Comparison of ENCODE assay signal across 8 cellular contexts in genomic region chr7:111561909-111562732, GRCh38. TPM values are rescaled to one million over a fixed set of nuclear protein-coding genes. Genes with fewer than 3 reads are reported as not detected.
A peak's percentile ranks its signal among the peaks of the same experiment; 100 is the strongest.
DNase-seq lines count a peak whose midpoint lies in the region; ATAC-seq and TF ChIP-seq lines count a peak whose summit lies in the region.

Gene IMMP2L, minus strand, starts transcription at chr7:111562492.

- H3K36me3 Mint-ChIP-seq in activated T-helper 2 cell treated with anti-CD3 and anti-CD28 coated beads, Interferon-gamma antibody, Interleukin-2, Interleukin-4, amounts not matched to agents 10 μg/mL and 5 μg/mL and 100 μg/mL, durations not matched to agents 14 hours and 24 hours and 36 hours (ENCODE audit: low read depth) = peaks cover 16% of the 10 kb centered on the region
- H3K36me3 Mint-ChIP-seq in nephron (ENCODE audit: low read depth) = peaks cover 6% of the 10 kb centered on the region

- H3K4me3 Mint-ChIP-seq in activated T-helper 2 cell treated with anti-CD3 and anti-CD28 coated beads, Interferon-gamma antibody, Interleukin-2, Interleukin-4, amounts not matched to agents 10 μg/mL and 5 μg/mL and 100 μg/mL, durations not matched to agents 14 hours and 24 hours and 36 hours (ENCODE audit: low read depth) = peak within 1 kb of the TSS; percentile 87
- peak within 1 kb of the TSS; percentile 84 to 92 (median 91) for H3K4me3 Mint-ChIP-seq in nephron

- intact Hi-C loops in activated T-helper 2 cell treated with anti-CD3 and anti-CD28 coated beads, Interferon-gamma antibody, Interleukin-2, Interleukin-4, amounts not matched to agents 10 μg/mL and 5 μg/mL and 100 μg/mL, durations not matched to agents 14 hours and 24 hours and 36 hours (cut with micrococcal nuclease) = loop anchor here (1.0 to 10.0 kb wide), 6 partner anchors 65 to 830 kb away; partner anchors contain the start of genes DOCK4 and ZNF277

- peak; percentile 83 for DNase-seq in EH (ENCODE audit: low read depth)
- peak; percentile 95 for DNase-seq in RPMI8226
- peak; percentile 89 for DNase-seq in activated T-helper 2 cell treated with anti-CD3 and anti-CD28 coated beads, Interferon-gamma antibody, Interleukin-2, Interleukin-4, amounts not matched to agents 10 μg/mL and 5 μg/mL and 100 μg/mL, durations not matched to agents 14 hours and 24 hours and 36 hours (ENCODE audit: low spot score)
- peak; percentile 75 for DNase-seq in fibroblast of peridontal ligament (ENCODE audit: extremely low read depth)
- peak; percentile 82 for DNase-seq in stimulated activated naive CD4-positive, alpha-beta T cell treated with Interleukin-2 at 50 U/mL for 16 hours (lab: John Stamatoyannopoulos, UW)

- H3K27ac Mint-ChIP-seq in activated T-helper 2 cell treated with anti-CD3 and anti-CD28 coated beads, Interferon-gamma antibody, Interleukin-2, Interleukin-4, amounts not matched to agents 10 μg/mL and 5 μg/mL and 100 μg/mL, durations not matched to agents 14 hours and 24 hours and 36 hours = peak within 1 kb of the TSS; percentile 85
- peak within 1 kb of the TSS; percentile 82 to 97 (median 86) for H3K27ac Mint-ChIP-seq in nephron

- peaks cover 18% of the 10 kb centered on the region; the same call in 1 of the 2 replicates for H3K36me3 ChIP-seq in KOPT-K1 (ENCODE audit: insufficient read depth, low read length)

- TF ChIP-seq CTCF in nephron (IDR thresholded peaks at IDR 0.05; ENCODE audit: unreplicated experiment in 3 of 3) = peak; percentile 34 to 48 (median 34)

- H3K27ac ChIP-seq in KOPT-K1 (ENCODE audit: low read depth, low read length, poor library complexity, severe bottlenecking) = peak within 1 kb of the TSS; percentile 71

- H3K27me3 Mint-ChIP-seq in activated T-helper 2 cell treated with anti-CD3 and anti-CD28 coated beads, Interferon-gamma antibody, Interleukin-2, Interleukin-4, amounts not matched to agents 10 μg/mL and 5 μg/mL and 100 μg/mL, durations not matched to agents 14 hours and 24 hours and 36 hours (ENCODE audit: low read depth) = peaks cover 9% of the 10 kb centered on the region
- no peaks in the 10 kb centered on the region for H3K27me3 Mint-ChIP-seq in nephron (ENCODE audit: low read depth)

- H3K4me1 Mint-ChIP-seq in activated T-helper 2 cell treated with anti-CD3 and anti-CD28 coated beads, Interferon-gamma antibody, Interleukin-2, Interleukin-4, amounts not matched to agents 10 μg/mL and 5 μg/mL and 100 μg/mL, durations not matched to agents 14 hours and 24 hours and 36 hours (ENCODE audit: low read depth) = peaks cover 31% of the 10 kb centered on the region
- peaks cover 34% of the 10 kb centered on the region for H3K4me1 Mint-ChIP-seq in nephron

- no peaks in the 10 kb centered on the region for H3K9me3 Mint-ChIP-seq in activated T-helper 2 cell treated with anti-CD3 and anti-CD28 coated beads, Interferon-gamma antibody, Interleukin-2, Interleukin-4, amounts not matched to agents 10 μg/mL and 5 μg/mL and 100 μg/mL, durations not matched to agents 14 hours and 24 hours and 36 hours
- no peaks in the 10 kb centered on the region for H3K9me3 Mint-ChIP-seq in nephron

- peak; percentile 69 for ATAC-seq in GM21786 (IDR thresholded peaks at IDR 0.05; ENCODE audit: unreplicated experiment)

- H3K9me3 ChIP-seq in KOPT-K1 (ENCODE audit: insufficient read depth, low read length, poor library complexity, severe bottlenecking) = no peaks in the 10 kb centered on the region

RNA-seq across cellular contexts. Expression of gene IMMP2L, which starts in this region (rescaled TPM):
- total RNA-seq in activated T-helper 2 cell treated with anti-CD3 and anti-CD28 coated beads, Interferon-gamma antibody, Interleukin-2, Interleukin-4, amounts not matched to agents 10 μg/mL and 5 μg/mL and 100 μg/mL, durations not matched to agents 14 hours and 24 hours and 36 hours = 12.4 and 20.0 TPM in 2 replicates

Comparison
In these comparisons a context has a peak if more than half of its experiments do, and no peak if none do; other contexts are left out.
1. Peak in every context shown above with its lines: DNase-seq, ATAC-seq and H3K27ac ChIP-seq.